11 cellular contexts compared by ENCODE assay signal in genomic region chr12:109109756-109110350, GRCh38. TPM values are rescaled to one million over a fixed set of nuclear protein-coding genes. Genes with fewer than 3 reads are reported as not detected.
DNase-seq lines count a peak whose midpoint lies in the region; ATAC-seq and TF ChIP-seq lines count a peak whose summit lies in the region.
"Had no signal": no experiment of that assay in that cellular context is flagged by ENCODE, and none has a peak within 500 bp of the region (broad histone marks: within the 10 kb centered on the region; RNA-seq: fewer than 3 reads in every experiment).

No MANE protein-coding gene starts in this region.

- BruUV-seq in A673 (replicated peaks; lab: Mats Ljungman, UMichigan) = TSS peak; percentile 27

- no peak for TF ChIP-seq CTCF in A673 (conservative IDR thresholded peaks at IDR 0.05; ENCODE audit: low read depth, low read length)
- no peak for TF ChIP-seq CTCF in osteocyte (IDR thresholded peaks at IDR 0.05)
- TF ChIP-seq CTCF in brain microvascular endothelial cell (IDR thresholded peaks at IDR 0.05; ENCODE audit: low read depth, low read length, missing control alignments) = no peak
- no peak for TF ChIP-seq CTCF in foreskin fibroblast (IDR thresholded peaks at IDR 0.05; ENCODE audit: low read depth, low read length)

- H3K4me1 Mint-ChIP-seq in osteocyte (ENCODE audit: unreplicated experiment) = peaks cover 20% of the 10 kb centered on the region

- peak overlapping the region; percentile 91 for H3K27ac Mint-ChIP-seq in osteocyte (ENCODE audit: unreplicated experiment)
- H3K27ac Mint-ChIP-seq: naive B cell had no signal

- peak; percentile 35 for DNase-seq in A673 (ENCODE audit: low spot score)
- no peak for DNase-seq in NT2/D1 (ENCODE audit: low read depth, low spot score)
- no peak for DNase-seq in osteocyte (ENCODE audit: extremely low spot score, unreplicated experiment)
- no peak for DNase-seq in brain microvascular endothelial cell
- no peak for DNase-seq in stimulated activated naive CD4-positive, alpha-beta T cell (lab: John Stamatoyannopoulos, UW)
- DNase-seq in foreskin fibroblast = no peak
- DNase-seq: activated CD4-positive, CD25-positive, alpha-beta regulatory T cell treated with anti-CD3 and anti-CD28 coated beads, Interleukin-2, amount 50 U/mL, for 72 hours; MG63; naive B cell had no signal

- peaks cover 19% of the 10 kb centered on the region for H3K36me3 Mint-ChIP-seq in osteocyte (ENCODE audit: unreplicated experiment)

- H3K27me3 Mint-ChIP-seq in osteocyte (ENCODE audit: unreplicated experiment) = no peaks in the 10 kb centered on the region
- H3K27me3 Mint-ChIP-seq: naive B cell had no signal

- POLR2A ChIA-PET in A673 (lab: Charles Lee; ENCODE audit: low non-redundant PET) = interaction anchor here (0.7 kb wide), 1 partner anchor 64 kb away, joined by 6 read pairs; no protein-coding TSS in a partner anchor

- 89 to 93% methylated on average over 6 of the region's 6 CpGs for WGBS in esophagus, 2 donors

- in situ Hi-C loops in brain microvascular endothelial cell (cut with HindIII; ENCODE audit: low pct_ligation_motif_present, low sequenced_read_pairs) = no loop called here

- H3K9me3 Mint-ChIP-seq in osteocyte (ENCODE audit: unreplicated experiment) = no peaks in the 10 kb centered on the region
- H3K9me3 Mint-ChIP-seq: naive B cell had no signal

- H3K36me3 ChIP-seq in A673 (ENCODE audit: insufficient read depth, low read length, poor library complexity, severe bottlenecking) (peaks cover 33% of the 10 kb centered on the region), NT2/D1 (ENCODE audit: insufficient read depth, insufficient read length, low read length) (peaks cover 45% of the 10 kb centered on the region), esophagus (ENCODE audit: control insufficient read depth in 2 of 2, insufficient read depth in 2 of 2, low read length in 1 of 2) (peaks cover 5 to 8% of the 10 kb centered on the region in 2 donors), brain microvascular endothelial cell (replicated peaks) (peaks cover 5% of the 10 kb centered on the region)

- intact Hi-C loops in A673 (cut with micrococcal nuclease; ENCODE audit: unreplicated experiment) = no loop called here

- H3K4me1 ChIP-seq in A673 (ENCODE audit: insufficient read depth, low read length, poor library complexity, severe bottlenecking) (peaks cover 9% of the 10 kb centered on the region), NT2/D1 (ENCODE audit: insufficient read depth, insufficient read length) (no peaks in the 10 kb centered on the region), esophagus (ENCODE audit: control insufficient read depth in 2 of 2, insufficient read depth in 2 of 2, low read length in 1 of 2) (no peaks in the 10 kb centered on the region)

- no peak overlapping the region for H3K4me3 ChIP-seq in A673 (ENCODE audit: low read depth, low read length, poor library complexity, severe bottlenecking)
- no peak overlapping the region for H3K4me3 ChIP-seq in NT2/D1 (ENCODE audit: insufficient read length, low read depth)
- no peak overlapping the region for H3K4me3 ChIP-seq in esophagus (ENCODE audit: low read depth in 1 of 2, low read length in 2 of 2)
- H3K4me3 ChIP-seq in brain microvascular endothelial cell (ENCODE audit: low read depth, low read length) = no peak overlapping the region
- H3K4me3 ChIP-seq in foreskin fibroblast (ENCODE audit: low read depth in 1 of 2, low read length in 2 of 2) = no peak overlapping the region
- H3K4me3 ChIP-seq: MG63 had no signal

- CTCF ChIA-PET in A673 (lab: Charles Lee) = no interaction called here

- H3K27me3 ChIP-seq in A673 (replicated peaks; ENCODE audit: insufficient read depth, low read depth, low read length, poor library complexity) = no peaks in the 10 kb centered on the region
- H3K27me3 ChIP-seq in NT2/D1 (ENCODE audit: insufficient read depth, insufficient read length) = no peaks in the 10 kb centered on the region
- H3K27me3 ChIP-seq in esophagus (ENCODE audit: control insufficient read depth in 1 of 2, insufficient read depth in 2 of 2, low read length in 2 of 2) = no peaks in the 10 kb centered on the region
- H3K27me3 ChIP-seq in brain microvascular endothelial cell (replicated peaks) = no peaks in the 10 kb centered on the region
- H3K27me3 ChIP-seq: MG63 had no signal

- no peak for ATAC-seq in HG02981 (IDR thresholded peaks at IDR 0.05; ENCODE audit: unreplicated experiment)

- peak overlapping the region; percentile 12 for H3K9ac ChIP-seq in NT2/D1 (ENCODE audit: insufficient read length, low read depth)

- peak overlapping the region; percentile 84 for H3K27ac ChIP-seq in A673 (ENCODE audit: low read depth, low read length, poor library complexity, severe bottlenecking)
- peak overlapping the region; percentile 22 for H3K27ac ChIP-seq in esophagus (ENCODE audit: low read depth in 2 of 2, low read length in 1 of 2)
- no peak overlapping the region for H3K27ac ChIP-seq in brain microvascular endothelial cell

- no peaks in the 10 kb centered on the region for H3K9me3 ChIP-seq in A673 (ENCODE audit: low read depth, low read length, poor library complexity, severe bottlenecking)
- H3K9me3 ChIP-seq in NT2/D1 (ENCODE audit: insufficient read depth, low read length) = no peaks in the 10 kb centered on the region
- H3K9me3 ChIP-seq in esophagus (ENCODE audit: control insufficient read depth in 2 of 2, insufficient read depth in 1 of 2, low read depth in 1 of 2, low read length in 1 of 2) = no peaks in the 10 kb centered on the region
- H3K9me3 ChIP-seq: MG63 had no signal

- H3K4me3 Mint-ChIP-seq in osteocyte (ENCODE audit: unreplicated experiment) = no peak overlapping the region

RNA-seq across cellular contexts. Expression of gene ACACB, which starts 6.5 kb away (rescaled TPM):
- 8.2 and 10.1 TPM in 2 replicates for total RNA-seq in A673 (2021)
- polyA plus RNA-seq in esophagus = 10 to 100 TPM in 1 of 2 donors, 1 to 10 TPM in 1; 8.6 to 18.2 TPM
- total RNA-seq in osteocyte = 4.4 and 5.4 TPM in 2 replicates

RNA-seq across cellular contexts. Expression of gene UNG, which starts 12.5 kb away (rescaled TPM):
- total RNA-seq in A673 (2021) (53.2 and 58.5 TPM in 2 replicates), osteocyte (16.2 and 18.6 TPM in 2 replicates)
- polyA plus RNA-seq in esophagus = 10 to 100 TPM; 22.9 to 27.5 TPM

RNA-seq across cellular contexts. Expression of gene ALKBH2, which starts 16.6 kb away (rescaled TPM):
- total RNA-seq in A673 (2021) = 40.6 and 44.5 TPM in 2 replicates
- polyA plus RNA-seq in esophagus = 10 to 100 TPM; 20.1 to 28.5 TPM
- total RNA-seq in osteocyte = 17.4 and 17.7 TPM in 2 replicates

RNA-seq across cellular contexts. Expression of gene USP30, which starts 57.5 kb away (rescaled TPM):
- total RNA-seq in A673 (2021) = 11.7 and 12.4 TPM in 2 replicates
- polyA plus RNA-seq in esophagus = 1 to 10 TPM; 3.8 to 4.3 TPM
- total RNA-seq in osteocyte = 18.1 and 18.2 TPM in 2 replicates
